Comparison of ENCODE assay signal across 17 cellular contexts in genomic region chr4:28228575-28228974, GRCh38.
"Had no signal": no experiment of that assay in that cellular context is flagged by ENCODE, and none has a peak within 500 bp of the region (broad histone marks: within the 10 kb centered on the region; RNA-seq: fewer than 3 reads in every experiment).

No MANE protein-coding gene starts in this region.

- H3K36me3 Mint-ChIP-seq: activated naive CD4-positive, alpha-beta T cell treated with anti-CD3 and anti-CD28 coated beads, Interleukin-2, amount 50 U/mL, for 24 hours; brain; immature natural killer cell; naive B cell had no signal

- H3K36me3 ChIP-seq: lower lobe of right lung had no signal

- H3K4me3 Mint-ChIP-seq: activated B cell treated with CpG ODN at 0.5 μM for 24 hours; activated CD4-positive, alpha-beta T cell treated with anti-CD3 and anti-CD28 coated beads, Interleukin-2, amount 10 ng/mL, durations not matched to agents 7 days and 5 days; activated naive CD4-positive, alpha-beta T cell treated with anti-CD3 and anti-CD28 coated beads, Interleukin-2, amount 50 U/mL, for 24 hours; brain; central memory CD8-positive, alpha-beta T cell; dendritic cell treated with granulocyte-macrophage colony-stimulating factor and Interleukin-4, amounts not matched to agents 40 ng/mL and 50 ng/mL, for 4 days; effector memory CD8-positive, alpha-beta T cell; immature natural killer cell; naive B cell; stimulated activated naive CD8-positive, alpha-beta T cell treated with anti-CD3 and anti-CD28 coated beads, Interleukin-15, amount 100 ng/mL, for 72 hours had no signal

- H3K4me3 ChIP-seq: lower lobe of right lung, psoas muscle had no signal

- H3K9me3 ChIP-seq: lower lobe of right lung, psoas muscle had no signal

- DNase-seq: activated B cell treated with CpG ODN at 0.5 μM for 24 hours; activated CD4-positive, alpha-beta T cell treated with anti-CD3 and anti-CD28 coated beads, Interleukin-2, amount 10 ng/mL, durations not matched to agents 7 days and 5 days; amniotic stem cell; effector memory CD8-positive, alpha-beta T cell; immature natural killer cell; lower lobe of right lung; midbrain; naive B cell; psoas muscle; stimulated activated CD4-positive, alpha-beta T cell treated with anti-CD3 and anti-CD28 coated beads, Interleukin-15, amount 100 ng/mL, for 24 hours; stimulated activated CD4-positive, alpha-beta T cell treated with anti-CD3 and anti-CD28 coated beads, Interleukin-4, amount 100 ng/mL, for 24 hours; stimulated activated naive CD8-positive, alpha-beta T cell treated with anti-CD3 and anti-CD28 coated beads, Interleukin-15, amount 100 ng/mL, for 72 hours had no signal

- H3K27ac Mint-ChIP-seq: activated B cell treated with CpG ODN at 0.5 μM for 24 hours; activated CD4-positive, alpha-beta T cell treated with anti-CD3 and anti-CD28 coated beads, Interleukin-2, amount 10 ng/mL, durations not matched to agents 7 days and 5 days; activated naive CD4-positive, alpha-beta T cell treated with anti-CD3 and anti-CD28 coated beads, Interleukin-2, amount 50 U/mL, for 24 hours; activated T-helper 2 cell treated with anti-CD3 and anti-CD28 coated beads, Interferon-gamma antibody, Interleukin-2, Interleukin-4, amounts not matched to agents 10 μg/mL and 5 μg/mL and 100 μg/mL, durations not matched to agents 14 hours and 24 hours and 36 hours; brain; dendritic cell treated with granulocyte-macrophage colony-stimulating factor and Interleukin-4, amounts not matched to agents 40 ng/mL and 50 ng/mL, for 4 days; effector memory CD8-positive, alpha-beta T cell; immature natural killer cell; naive B cell; stimulated activated naive CD8-positive, alpha-beta T cell treated with anti-CD3 and anti-CD28 coated beads, Interleukin-15, amount 100 ng/mL, for 72 hours had no signal

- H3K4me1 Mint-ChIP-seq: activated B cell treated with CpG ODN at 0.5 μM for 24 hours; activated CD4-positive, alpha-beta T cell treated with anti-CD3 and anti-CD28 coated beads, Interleukin-2, amount 10 ng/mL, durations not matched to agents 7 days and 5 days; activated naive CD4-positive, alpha-beta T cell treated with anti-CD3 and anti-CD28 coated beads, Interleukin-2, amount 50 U/mL, for 24 hours; central memory CD8-positive, alpha-beta T cell; immature natural killer cell; naive B cell; stimulated activated naive CD8-positive, alpha-beta T cell treated with anti-CD3 and anti-CD28 coated beads, Interleukin-15, amount 100 ng/mL, for 72 hours had no signal

- H3K4me1 ChIP-seq: lower lobe of right lung, psoas muscle had no signal

- H3K9me3 Mint-ChIP-seq: activated B cell treated with CpG ODN at 0.5 μM for 24 hours; activated CD4-positive, alpha-beta T cell treated with anti-CD3 and anti-CD28 coated beads, Interleukin-2, amount 10 ng/mL, durations not matched to agents 7 days and 5 days; activated naive CD4-positive, alpha-beta T cell treated with anti-CD3 and anti-CD28 coated beads, Interleukin-2, amount 50 U/mL, for 24 hours; brain; dendritic cell treated with granulocyte-macrophage colony-stimulating factor and Interleukin-4, amounts not matched to agents 40 ng/mL and 50 ng/mL, for 4 days had no signal

- ATAC-seq: effector memory CD8-positive, alpha-beta T cell; lower lobe of right lung; psoas muscle; stimulated activated naive CD8-positive, alpha-beta T cell treated with anti-CD3 and anti-CD28 coated beads, Interleukin-15, amount 100 ng/mL, for 72 hours had no signal

- H3K27me3 Mint-ChIP-seq: activated B cell treated with CpG ODN at 0.5 μM for 24 hours; activated CD4-positive, alpha-beta T cell treated with anti-CD3 and anti-CD28 coated beads, Interleukin-2, amount 10 ng/mL, durations not matched to agents 7 days and 5 days; activated naive CD4-positive, alpha-beta T cell treated with anti-CD3 and anti-CD28 coated beads, Interleukin-2, amount 50 U/mL, for 24 hours; central memory CD8-positive, alpha-beta T cell; dendritic cell treated with granulocyte-macrophage colony-stimulating factor and Interleukin-4, amounts not matched to agents 40 ng/mL and 50 ng/mL, for 4 days; effector memory CD8-positive, alpha-beta T cell; naive B cell; stimulated activated naive CD8-positive, alpha-beta T cell treated with anti-CD3 and anti-CD28 coated beads, Interleukin-15, amount 100 ng/mL, for 72 hours had no signal

- H3K27ac ChIP-seq: lower lobe of right lung, psoas muscle had no signal
